In the genomic region with DNA sequence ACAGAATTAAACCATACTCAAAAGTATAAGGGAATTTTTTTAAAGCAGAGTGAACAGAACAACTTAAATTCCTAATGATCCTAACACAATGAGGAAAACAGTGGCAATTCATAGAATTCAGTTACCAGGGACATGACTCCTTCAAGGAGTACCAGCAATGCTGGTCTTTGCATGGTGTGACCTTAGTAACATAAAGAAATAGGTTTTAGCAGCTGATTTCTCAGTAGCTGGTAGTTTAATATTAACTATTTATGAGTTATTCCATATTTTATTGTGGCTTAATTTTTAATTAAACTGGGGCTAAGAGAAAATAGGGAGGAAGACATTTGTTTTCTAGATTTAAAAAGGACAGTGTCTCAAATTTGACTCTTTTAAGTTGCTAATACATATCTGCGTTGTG, we compare ENCODE assay signal across 15 cellular contexts. TPM values are rescaled to one million over a fixed set of nuclear protein-coding genes. Genes with fewer than 3 reads are reported as not detected.
DNase-seq lines count a peak whose midpoint lies in the region; ATAC-seq and TF ChIP-seq lines count a peak whose summit lies in the region.
"Had no signal": no experiment of that assay in that cellular context is flagged by ENCODE, and none has a peak within 500 bp of the region (broad histone marks: within the 10 kb centered on the region; RNA-seq: fewer than 3 reads in every experiment).

No MANE protein-coding gene starts in this region.

- peaks cover 0 to 68% (median 0%) of the 10 kb centered on the region in 11 experiments; a peak in 6 of 22 replicates for H4K20me1 ChIP-seq in BLaER1 treated with 17β-estradiol and CSF1 and Interleukin-3, amounts not matched to agents 10 nM and 100 nM

- ATAC-seq in heart right ventricle: no peak
- ATAC-seq: K562; stimulated activated effector memory CD8-positive, alpha-beta T cell treated with anti-CD3 and anti-CD28 coated beads, Interleukin-12 subunit alpha, Interleukin-12 subunit beta, amount 100 ng/mL, for 72 hours had no signal

- H3K4me3 ChIP-seq in BLaER1 treated with 17β-estradiol and CSF1 and Interleukin-3, amounts not matched to agents 10 nM and 100 nM: no peak overlapping the region; a peak in 2 of 20 replicates
- H3K4me3 ChIP-seq in heart right ventricle: no peak overlapping the region
- H3K4me3 ChIP-seq: esophagus muscularis mucosa, K562 had no signal

- peak overlapping the region in 9 of 11 experiments; percentile 7 to 69 (median 49); a peak in 14 of 22 replicates for H3K27ac ChIP-seq in BLaER1 treated with 17β-estradiol and CSF1 and Interleukin-3, amounts not matched to agents 10 nM and 100 nM
- peak overlapping the region; percentile 83 for H3K27ac ChIP-seq in VCaP
- peak overlapping the region in 4 of 10 donors; percentile 5 to 72 (median 33) for H3K27ac ChIP-seq in heart right ventricle

- intact Hi-C loops in heart right ventricle (cut with DNase I): no loop called here

- H3K36me3 ChIP-seq in BLaER1 treated with 17β-estradiol and CSF1 and Interleukin-3, amounts not matched to agents 10 nM and 100 nM: peaks cover 13 to 44% (median 21%) of the 10 kb centered on the region in 11 experiments; a peak in 21 of 22 replicates
- no peaks in the 10 kb centered on the region for H3K36me3 ChIP-seq in heart right ventricle

- peaks cover 0 to under 1% (median 0%) of the 10 kb centered on the region in 3 donors for H3K27me3 Mint-ChIP-seq in immature natural killer cell (ENCODE audit: low read depth in 3 of 3)
- no peaks in the 10 kb centered on the region for H3K27me3 Mint-ChIP-seq in progenitor cell of endocrine pancreas
- H3K27me3 Mint-ChIP-seq: activated naive CD8-positive, alpha-beta T cell treated with anti-CD3 and anti-CD28 coated beads for 36 hours had no signal

- peak overlapping the region in 9 of 11 experiments; percentile 7 to 51 (median 36); a peak in 8 of 22 replicates for H3K9ac ChIP-seq in BLaER1 treated with 17β-estradiol and CSF1 and Interleukin-3, amounts not matched to agents 10 nM and 100 nM

- H3K4me1 Mint-ChIP-seq in immature natural killer cell (peaks cover 18 to 22% of the 10 kb centered on the region in 2 donors), progenitor cell of endocrine pancreas (ENCODE audit: low read depth) (no peaks in the 10 kb centered on the region)
- H3K4me1 Mint-ChIP-seq: stimulated activated effector memory CD8-positive, alpha-beta T cell treated with anti-CD3 and anti-CD28 coated beads, Interleukin-12 subunit alpha, Interleukin-12 subunit beta, amount 100 ng/mL, for 72 hours had no signal

- H3K36me3 Mint-ChIP-seq in immature natural killer cell (no peaks in the 10 kb centered on the region), progenitor cell of endocrine pancreas (ENCODE audit: insufficient read depth) (peaks cover 1% of the 10 kb centered on the region)
- H3K36me3 Mint-ChIP-seq: activated naive CD8-positive, alpha-beta T cell treated with anti-CD3 and anti-CD28 coated beads for 36 hours; stimulated activated effector memory CD8-positive, alpha-beta T cell treated with anti-CD3 and anti-CD28 coated beads, Interleukin-12 subunit alpha, Interleukin-12 subunit beta, amount 100 ng/mL, for 72 hours had no signal

- POLR2A ChIA-PET in GM10248 (lab: Yijun Ruan, JAX): no interaction called here

- H3K27ac Mint-ChIP-seq in immature natural killer cell (peak overlapping the region; percentile 83 to 90 (median 88)), progenitor cell of endocrine pancreas (peak overlapping the region; percentile 60)
- H3K27ac Mint-ChIP-seq: activated naive CD8-positive, alpha-beta T cell treated with anti-CD3 and anti-CD28 coated beads for 36 hours; activated T-helper 1 cell treated with anti-CD3 and anti-CD28 coated beads, Interleukin-12 subunit alpha, Interleukin-12 subunit beta, Interleukin-2, Interleukin-4 antibody, amounts not matched to agents 30 ng/mL and 10 ng/mL and 1 ng/mL, durations not matched to agents 14 hours and 24 hours and 36 hours; stimulated activated effector memory CD8-positive, alpha-beta T cell treated with anti-CD3 and anti-CD28 coated beads, Interleukin-12 subunit alpha, Interleukin-12 subunit beta, amount 100 ng/mL, for 72 hours had no signal

- CTCF ChIA-PET in GM10248 (lab: Yijun Ruan, JAX): interaction anchor here (1.2 to 5.0 kb wide), 2 partner anchors 9 kb away, joined by 3 to 25 read pairs; no protein-coding TSS in a partner anchor

- no peak for DNase-seq in immature natural killer cell
- DNase-seq in progenitor cell of endocrine pancreas (ENCODE audit: low spot score, unreplicated experiment): no peak
- no peak for DNase-seq in stimulated activated CD4-positive, alpha-beta T cell treated with anti-CD3 and anti-CD28 coated beads, Interleukin-4, amount 100 ng/mL, for 24 hours
- DNase-seq in heart right ventricle: no peak
- DNase-seq in activated T-cell treated with anti-CD3 and anti-CD28 coated beads for 4 hours: no peak
- DNase-seq in GM10248 (ENCODE audit: extremely low spot score): no peak
- DNase-seq: activated CD4-positive, alpha-beta T cell treated with anti-CD3 and anti-CD28 coated beads, Interleukin-2, amount 50 U/mL, for 48 hours; activated naive CD8-positive, alpha-beta T cell treated with anti-CD3 and anti-CD28 coated beads for 36 hours; NCI-H510A treated with DMSO at 0.1 percent for 48 hours had no signal

- peak overlapping the region; percentile 38 to 70 (median 65); a peak in 21 of 22 replicates for H3K4me2 ChIP-seq in BLaER1 treated with 17β-estradiol and CSF1 and Interleukin-3, amounts not matched to agents 10 nM and 100 nM

- peaks cover 19 to 37% (median 29%) of the 10 kb centered on the region in 10 experiments for H3K4me1 ChIP-seq in BLaER1 treated with 17β-estradiol and CSF1 and Interleukin-3, amounts not matched to agents 10 nM and 100 nM
- H3K4me1 ChIP-seq in heart right ventricle: peaks cover 0 to 22% (median 16%) of the 10 kb centered on the region in 9 donors

- H3K4me3 Mint-ChIP-seq in immature natural killer cell (peak overlapping the region; percentile 54 to 83 (median 69)), progenitor cell of endocrine pancreas (ENCODE audit: low read depth) (no peak overlapping the region)
- H3K4me3 Mint-ChIP-seq: activated naive CD8-positive, alpha-beta T cell treated with anti-CD3 and anti-CD28 coated beads for 36 hours; activated T-helper 1 cell treated with anti-CD3 and anti-CD28 coated beads, Interleukin-12 subunit alpha, Interleukin-12 subunit beta, Interleukin-2, Interleukin-4 antibody, amounts not matched to agents 30 ng/mL and 10 ng/mL and 1 ng/mL, durations not matched to agents 14 hours and 24 hours and 36 hours; stimulated activated effector memory CD8-positive, alpha-beta T cell treated with anti-CD3 and anti-CD28 coated beads, Interleukin-12 subunit alpha, Interleukin-12 subunit beta, amount 100 ng/mL, for 72 hours had no signal

- H3K27me3 ChIP-seq in BLaER1 treated with 17β-estradiol and CSF1 and Interleukin-3, amounts not matched to agents 10 nM and 100 nM: no peaks in the 10 kb centered on the region
- H3K27me3 ChIP-seq in heart right ventricle: no peaks in the 10 kb centered on the region
- H3K27me3 ChIP-seq: esophagus muscularis mucosa had no signal

- TF ChIP-seq CTCF in VCaP (conservative IDR thresholded peaks at IDR 0.05) (no peak), progenitor cell of endocrine pancreas (IDR thresholded peaks at IDR 0.05; ENCODE audit: unreplicated experiment) (no peak), heart right ventricle (IDR thresholded peaks at IDR 0.05) (no peak), GM10248 (IDR thresholded peaks at IDR 0.05; ENCODE audit: control extremely low read depth, extremely low read depth, low read depth, missing control alignments) (no peak)

- WGBS in heart right ventricle, 2 donors: 72 to 74% methylated on average over 1 of the region's 1 CpG

- H3K9me3 ChIP-seq in BLaER1 treated with 17β-estradiol and CSF1 and Interleukin-3, amounts not matched to agents 10 nM and 100 nM (replicated peaks in 1 of 11): no peaks in the 10 kb centered on the region
- H3K9me3 ChIP-seq in heart right ventricle: no peaks in the 10 kb centered on the region
- H3K9me3 ChIP-seq: esophagus muscularis mucosa had no signal

- H3K9me3 Mint-ChIP-seq in immature natural killer cell: no peaks in the 10 kb centered on the region
- H3K9me3 Mint-ChIP-seq in progenitor cell of endocrine pancreas (ENCODE audit: low read depth): no peaks in the 10 kb centered on the region
- H3K9me3 Mint-ChIP-seq: activated naive CD8-positive, alpha-beta T cell treated with anti-CD3 and anti-CD28 coated beads for 36 hours; activated T-helper 1 cell treated with anti-CD3 and anti-CD28 coated beads, Interleukin-12 subunit alpha, Interleukin-12 subunit beta, Interleukin-2, Interleukin-4 antibody, amounts not matched to agents 30 ng/mL and 10 ng/mL and 1 ng/mL, durations not matched to agents 14 hours and 24 hours and 36 hours; stimulated activated effector memory CD8-positive, alpha-beta T cell treated with anti-CD3 and anti-CD28 coated beads, Interleukin-12 subunit alpha, Interleukin-12 subunit beta, amount 100 ng/mL, for 72 hours had no signal

RNA-seq across cellular contexts. Expression of a gene that starts 30.9 kb away (rescaled TPM):
- polyA plus RNA-seq in immature natural killer cell (1 to 10 TPM; 2.7 to 7.5 (median 4.9) TPM), heart right ventricle (10 to 100 TPM; 14.7 to 66.1 TPM)
- total RNA-seq in progenitor cell of endocrine pancreas (60.4 and 64.3 TPM in 2 replicates), heart right ventricle (10 to 100 TPM in 3 of 10 donors, 1 to 10 TPM in 7; 7.0 to 11.8 (median 9.2) TPM)

RNA-seq across cellular contexts. Expression of a gene that starts 51.5 kb away (rescaled TPM):
- polyA plus RNA-seq in immature natural killer cell (100 to 1,000 TPM in 1 of 3 donors, 10 to 100 TPM in 2; 93.0 to 132 (median 93.3) TPM), heart right ventricle (10 to 100 TPM; 41.9 to 91.4 TPM)
- total RNA-seq in progenitor cell of endocrine pancreas (33.6 and 35.5 TPM in 2 replicates), heart right ventricle (10 to 100 TPM in 9 of 10 donors, 1 to 10 TPM in 1; 7.9 to 44.8 (median 14.6) TPM)

RNA-seq across cellular contexts. Expression of a gene that starts 59.8 kb away (rescaled TPM):
- polyA plus RNA-seq in immature natural killer cell (100 to 1,000 TPM; 204 to 258 (median 215) TPM), heart right ventricle (100 to 1,000 TPM; 496 to 774 TPM)
- total RNA-seq in progenitor cell of endocrine pancreas (113 and 125 TPM in 2 replicates), heart right ventricle (100 to 1,000 TPM; 330 to 492 (median 421) TPM)
